In the genomic region with DNA sequence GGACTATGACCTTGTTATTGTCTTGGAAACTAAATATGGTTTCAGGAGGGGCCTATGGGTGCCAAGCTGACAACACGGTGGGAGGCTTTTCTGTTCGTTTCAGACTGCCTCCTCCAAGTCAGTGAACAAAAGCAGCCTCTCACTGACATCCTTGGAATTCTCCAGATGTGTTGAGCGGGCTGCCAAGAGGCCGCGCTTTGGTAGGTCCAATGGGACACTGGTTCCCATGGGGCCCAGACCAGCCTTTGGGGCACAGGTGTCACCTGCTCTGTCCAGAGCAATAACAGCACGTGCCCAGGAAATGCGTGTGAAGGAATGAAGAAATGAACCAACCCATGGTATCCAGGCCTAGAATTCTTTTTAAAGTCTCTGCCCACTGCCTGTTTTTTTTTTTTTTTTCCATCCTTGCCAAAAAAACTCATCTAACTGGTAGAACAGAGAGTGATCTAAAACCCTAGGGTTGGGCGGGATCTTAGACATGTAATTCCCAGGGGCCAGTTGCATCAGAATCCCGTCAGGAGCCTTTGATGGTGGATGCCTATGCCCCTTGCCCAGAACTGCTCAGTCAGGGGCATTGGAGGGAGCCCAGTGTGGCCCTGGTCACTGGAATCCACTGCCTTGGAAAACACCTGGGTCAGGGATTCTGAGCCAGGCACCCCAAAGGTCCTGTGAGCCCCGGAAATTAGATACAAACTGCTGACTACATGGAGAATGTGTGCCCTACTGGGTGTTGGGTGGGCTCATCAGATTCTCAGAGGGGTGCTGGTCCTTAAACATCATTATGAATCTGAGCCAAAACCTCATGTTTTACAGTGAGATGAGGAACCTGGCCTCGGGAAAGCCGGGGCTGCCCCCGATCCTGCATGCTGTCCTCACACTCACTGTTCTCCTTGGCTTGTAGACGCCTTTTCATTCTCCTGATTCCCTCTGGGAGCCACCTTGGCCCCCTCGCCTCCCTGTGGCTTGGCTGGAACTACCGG, we compare ENCODE assay signal across 21 cellular contexts.
"Had no signal": no experiment of that assay in that cellular context is flagged by ENCODE, and none has a peak within 500 bp of the region (broad histone marks: within the 10 kb centered on the region; RNA-seq: fewer than 3 reads in every experiment).

No MANE protein-coding gene starts in this region.

- H3K36me3 ChIP-seq: cardiac muscle cell, gastroesophageal sphincter, left lung, neutrophil, ovary, right atrium auricular region, uterus, WERI-Rb-1 had no signal

- H3K27ac ChIP-seq: cardiac muscle cell, gastroesophageal sphincter, left lung, neutrophil, ovary, psoas muscle, right atrium auricular region, uterus, WERI-Rb-1 had no signal

- H3K4me3 ChIP-seq: cardiac muscle cell, gastroesophageal sphincter, left lung, ovary, psoas muscle, right atrium auricular region, tibial nerve, uterus had no signal

- H3K27me3 ChIP-seq: left lung, ovary, right atrium auricular region, tibial nerve, uterus had no signal

- FAIRE-seq: endometrium had no signal

- DNase-seq: activated CD4-positive, alpha-beta T cell treated with anti-CD3 and anti-CD28 coated beads, Interleukin-2, amount 10 ng/mL, durations not matched to agents 7 days and 5 days; activated CD4-positive, CD25-positive, alpha-beta regulatory T cell treated with anti-CD3 and anti-CD28 coated beads, Interleukin-2, amount 50 U/mL, for 72 hours; activated CD8-positive, alpha-beta T cell treated with anti-CD3 and anti-CD28 coated beads for 36 hours; activated gamma-delta T cell; activated naive CD4-positive, alpha-beta T cell treated with anti-CD3 and anti-CD28 coated beads, Interleukin-2, amount 50 U/mL, for 16 hours; activated naive CD8-positive, alpha-beta T cell treated with anti-CD3 and anti-CD28 coated beads, Interleukin-2, amount 50 U/mL, for 24 hours; head of caudate nucleus; ovary; stimulated activated CD4-positive, alpha-beta T cell treated with anti-CD3 and anti-CD28 coated beads, Interleukin-1b, Interleukin-23, amount 100 ng/mL, for 48 hours; stimulated activated naive CD8-positive, alpha-beta T cell treated with anti-CD3 and anti-CD28 coated beads, Interleukin-15, amount 100 ng/mL, for 72 hours; T-cell; uterus; WERI-Rb-1 had no signal

- H3K4me1 ChIP-seq: gastroesophageal sphincter, left lung, psoas muscle, right atrium auricular region, uterus had no signal

- H3K9me3 ChIP-seq: gastroesophageal sphincter, left lung, neutrophil, ovary, psoas muscle, right atrium auricular region, tibial nerve, uterus had no signal
